Comparison of ENCODE assay signal across 1 cellular context in genomic region chr5:36151434-36152323, GRCh38.
TF ChIP-seq lines count a peak whose summit lies in the region.

Gene LMBRD2, minus strand, starts transcription at chr5:36151887. Its CDS starts 8,538 bp downstream, at chr5:36143349.
Gene SKP2, plus strand, starts transcription at chr5:36152111. Its CDS starts 152 bp downstream, at chr5:36152263.

TF ChIP-seq in SK-N-SH, 30 proteins besides CTCF, POLR2A, EP300 and RAD21 (continued from another document):
- TF ChIP-seq, protein P1, sequence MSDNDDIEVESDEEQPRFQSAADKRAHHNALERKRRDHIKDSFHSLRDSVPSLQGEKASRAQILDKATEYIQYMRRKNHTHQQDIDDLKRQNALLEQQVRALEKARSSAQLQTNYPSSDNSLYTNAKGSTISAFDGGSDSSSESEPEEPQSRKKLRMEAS (IDR thresholded peaks at IDR 0.05; ENCODE audit: low read depth), result peak; percentile 47
- peak; percentile 79 for TF ChIP-seq GABPA (IDR thresholded peaks at IDR 0.05; ENCODE audit: low read depth)
- no peak for TF ChIP-seq FOXM1 (IDR thresholded peaks at IDR 0.05; ENCODE audit: low read depth)
- no peak for TF ChIP-seq MEF2A (IDR thresholded peaks at IDR 0.05; ENCODE audit: borderline replicate concordance, low read depth)
- TF ChIP-seq, protein P2, sequence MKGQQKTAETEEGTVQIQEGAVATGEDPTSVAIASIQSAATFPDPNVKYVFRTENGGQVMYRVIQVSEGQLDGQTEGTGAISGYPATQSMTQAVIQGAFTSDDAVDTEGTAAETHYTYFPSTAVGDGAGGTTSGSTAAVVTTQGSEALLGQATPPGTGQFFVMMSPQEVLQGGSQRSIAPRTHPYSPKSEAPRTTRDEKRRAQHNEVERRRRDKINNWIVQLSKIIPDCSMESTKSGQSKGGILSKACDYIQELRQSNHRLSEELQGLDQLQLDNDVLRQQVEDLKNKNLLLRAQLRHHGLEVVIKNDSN (IDR thresholded peaks at IDR 0.05; ENCODE audit: borderline replicate concordance, low read depth), result peak; percentile 17; the same call in 1 of the 2 replicates
- TF ChIP-seq, protein P3, sequence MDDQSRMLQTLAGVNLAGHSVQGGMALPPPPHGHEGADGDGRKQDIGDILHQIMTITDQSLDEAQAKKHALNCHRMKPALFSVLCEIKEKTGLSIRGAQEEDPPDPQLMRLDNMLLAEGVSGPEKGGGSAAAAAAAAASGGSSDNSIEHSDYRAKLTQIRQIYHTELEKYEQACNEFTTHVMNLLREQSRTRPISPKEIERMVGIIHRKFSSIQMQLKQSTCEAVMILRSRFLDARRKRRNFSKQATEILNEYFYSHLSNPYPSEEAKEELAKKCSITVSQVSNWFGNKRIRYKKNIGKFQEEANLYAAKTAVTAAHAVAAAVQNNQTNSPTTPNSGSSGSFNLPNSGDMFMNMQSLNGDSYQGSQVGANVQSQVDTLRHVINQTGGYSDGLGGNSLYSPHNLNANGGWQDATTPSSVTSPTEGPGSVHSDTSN (IDR thresholded peaks at IDR 0.05), result no peak
- TF ChIP-seq SMC3 (IDR thresholded peaks at IDR 0.05; ENCODE audit: low read depth, low read length), result no peak
- no peak for TF ChIP-seq GATA2 (CRISPR knock-in tag; IDR thresholded peaks at IDR 0.05)
- peak; percentile 55; the same call in 1 of the 2 replicates for TF ChIP-seq TAF1 (IDR thresholded peaks at IDR 0.05; ENCODE audit: borderline replicate concordance, low read depth, low read length)
- TF ChIP-seq ELF1 (IDR thresholded peaks at IDR 0.05), result peak; percentile 90
- peak; percentile 78 for TF ChIP-seq POLR2AphosphoS5 (IDR thresholded peaks at IDR 0.05; ENCODE audit: low read depth, low read length)
TF ChIP-seq in SK-N-SH: peak in this region for 12.
